ENCODE assay signal across 2 cellular contexts in the genomic region with DNA sequence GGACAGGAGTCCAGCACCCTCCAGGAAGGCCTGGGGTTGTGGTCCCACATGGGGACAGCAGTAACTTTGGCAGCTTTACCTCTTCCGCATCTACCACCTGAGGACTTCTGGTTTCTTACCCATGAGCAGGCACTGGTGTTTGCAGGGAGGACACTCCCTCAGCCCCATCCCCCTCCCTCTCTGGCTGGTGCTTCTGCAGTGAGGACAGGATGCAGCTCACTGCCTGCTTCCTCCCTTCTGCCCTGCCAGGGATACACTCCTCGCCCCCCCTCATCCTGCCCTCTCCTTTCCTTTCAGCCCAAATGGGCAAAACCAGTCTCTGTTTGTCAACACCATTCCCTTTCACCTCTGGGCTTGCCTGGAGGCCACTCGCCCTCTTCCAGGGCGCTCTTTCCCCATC.
TF ChIP-seq lines count a peak whose summit lies in the region.

No MANE protein-coding gene starts in this region.

TF ChIP-seq in SK-N-SH treated with all-trans-retinoic acid at 6 μM for 48 hours, 23 proteins besides CTCF, POLR2A, EP300 and RAD21 (continued from another document):
- TF ChIP-seq PPARA (CRISPR knock-in tag; IDR thresholded peaks at IDR 0.05; ENCODE audit: borderline replicate concordance) (no peak), ZNF8 (CRISPR knock-in tag; IDR thresholded peaks at IDR 0.05) (no peak), RARB (CRISPR knock-in tag; IDR thresholded peaks at IDR 0.05) (no peak), ZFP3 (CRISPR knock-in tag; IDR thresholded peaks at IDR 0.05) (no peak), GLIS3 (CRISPR knock-in tag; IDR thresholded peaks at IDR 0.05) (no peak), ESRRG (CRISPR knock-in tag; IDR thresholded peaks at IDR 0.05) (no peak), CSDC2 (CRISPR knock-in tag; IDR thresholded peaks at IDR 0.05) (no peak), ZNF565 (CRISPR knock-in tag; conservative IDR thresholded peaks at IDR 0.05; ENCODE audit: low read depth) (no peak), ZFP30 (CRISPR knock-in tag; IDR thresholded peaks at IDR 0.05) (no peak), ISL1 (CRISPR knock-in tag; IDR thresholded peaks at IDR 0.05) (no peak), SNAI2 (CRISPR knock-in tag; IDR thresholded peaks at IDR 0.05) (no peak), TCF4 (CRISPR knock-in tag; IDR thresholded peaks at IDR 0.05; ENCODE audit: borderline replicate concordance) (no peak)
- TF ChIP-seq, protein P1, sequence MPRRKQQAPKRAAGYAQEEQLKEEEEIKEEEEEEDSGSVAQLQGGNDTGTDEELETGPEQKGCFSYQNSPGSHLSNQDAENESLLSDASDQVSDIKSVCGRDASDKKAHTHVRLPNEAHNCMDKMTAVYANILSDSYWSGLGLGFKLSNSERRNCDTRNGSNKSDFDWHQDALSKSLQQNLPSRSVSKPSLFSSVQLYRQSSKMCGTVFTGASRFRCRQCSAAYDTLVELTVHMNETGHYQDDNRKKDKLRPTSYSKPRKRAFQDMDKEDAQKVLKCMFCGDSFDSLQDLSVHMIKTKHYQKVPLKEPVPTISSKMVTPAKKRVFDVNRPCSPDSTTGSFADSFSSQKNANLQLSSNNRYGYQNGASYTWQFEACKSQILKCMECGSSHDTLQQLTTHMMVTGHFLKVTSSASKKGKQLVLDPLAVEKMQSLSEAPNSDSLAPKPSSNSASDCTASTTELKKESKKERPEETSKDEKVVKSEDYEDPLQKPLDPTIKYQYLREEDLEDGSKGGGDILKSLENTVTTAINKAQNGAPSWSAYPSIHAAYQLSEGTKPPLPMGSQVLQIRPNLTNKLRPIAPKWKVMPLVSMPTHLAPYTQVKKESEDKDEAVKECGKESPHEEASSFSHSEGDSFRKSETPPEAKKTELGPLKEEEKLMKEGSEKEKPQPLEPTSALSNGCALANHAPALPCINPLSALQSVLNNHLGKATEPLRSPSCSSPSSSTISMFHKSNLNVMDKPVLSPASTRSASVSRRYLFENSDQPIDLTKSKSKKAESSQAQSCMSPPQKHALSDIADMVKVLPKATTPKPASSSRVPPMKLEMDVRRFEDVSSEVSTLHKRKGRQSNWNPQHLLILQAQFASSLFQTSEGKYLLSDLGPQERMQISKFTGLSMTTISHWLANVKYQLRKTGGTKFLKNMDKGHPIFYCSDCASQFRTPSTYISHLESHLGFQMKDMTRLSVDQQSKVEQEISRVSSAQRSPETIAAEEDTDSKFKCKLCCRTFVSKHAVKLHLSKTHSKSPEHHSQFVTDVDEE (CRISPR knock-in tag; IDR thresholded peaks at IDR 0.05): no peak
- TF ChIP-seq, protein P2, sequence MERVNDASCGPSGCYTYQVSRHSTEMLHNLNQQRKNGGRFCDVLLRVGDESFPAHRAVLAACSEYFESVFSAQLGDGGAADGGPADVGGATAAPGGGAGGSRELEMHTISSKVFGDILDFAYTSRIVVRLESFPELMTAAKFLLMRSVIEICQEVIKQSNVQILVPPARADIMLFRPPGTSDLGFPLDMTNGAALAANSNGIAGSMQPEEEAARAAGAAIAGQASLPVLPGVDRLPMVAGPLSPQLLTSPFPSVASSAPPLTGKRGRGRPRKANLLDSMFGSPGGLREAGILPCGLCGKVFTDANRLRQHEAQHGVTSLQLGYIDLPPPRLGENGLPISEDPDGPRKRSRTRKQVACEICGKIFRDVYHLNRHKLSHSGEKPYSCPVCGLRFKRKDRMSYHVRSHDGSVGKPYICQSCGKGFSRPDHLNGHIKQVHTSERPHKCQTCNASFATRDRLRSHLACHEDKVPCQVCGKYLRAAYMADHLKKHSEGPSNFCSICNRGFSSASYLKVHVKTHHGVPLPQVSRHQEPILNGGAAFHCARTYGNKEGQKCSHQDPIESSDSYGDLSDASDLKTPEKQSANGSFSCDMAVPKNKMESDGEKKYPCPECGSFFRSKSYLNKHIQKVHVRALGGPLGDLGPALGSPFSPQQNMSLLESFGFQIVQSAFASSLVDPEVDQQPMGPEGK (CRISPR knock-in tag; IDR thresholded peaks at IDR 0.05; ENCODE audit: borderline replicate concordance): no peak
TF ChIP-seq in SK-N-SH treated with all-trans-retinoic acid at 6 μM for 48 hours: peak in this region for 0.

TF ChIP-seq in SK-N-SH, 30 proteins besides CTCF, POLR2A, EP300 and RAD21 (continued from another document):
- TF ChIP-seq, protein P3, sequence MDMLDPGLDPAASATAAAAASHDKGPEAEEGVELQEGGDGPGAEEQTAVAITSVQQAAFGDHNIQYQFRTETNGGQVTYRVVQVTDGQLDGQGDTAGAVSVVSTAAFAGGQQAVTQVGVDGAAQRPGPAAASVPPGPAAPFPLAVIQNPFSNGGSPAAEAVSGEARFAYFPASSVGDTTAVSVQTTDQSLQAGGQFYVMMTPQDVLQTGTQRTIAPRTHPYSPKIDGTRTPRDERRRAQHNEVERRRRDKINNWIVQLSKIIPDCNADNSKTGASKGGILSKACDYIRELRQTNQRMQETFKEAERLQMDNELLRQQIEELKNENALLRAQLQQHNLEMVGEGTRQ (IDR thresholded peaks at IDR 0.05; ENCODE audit: borderline replicate concordance, low read depth, low read length): no peak
- no peak for TF ChIP-seq JUND (IDR thresholded peaks at IDR 0.05)
- TF ChIP-seq GABPA (IDR thresholded peaks at IDR 0.05; ENCODE audit: low read depth): no peak
- TF ChIP-seq, protein P4, sequence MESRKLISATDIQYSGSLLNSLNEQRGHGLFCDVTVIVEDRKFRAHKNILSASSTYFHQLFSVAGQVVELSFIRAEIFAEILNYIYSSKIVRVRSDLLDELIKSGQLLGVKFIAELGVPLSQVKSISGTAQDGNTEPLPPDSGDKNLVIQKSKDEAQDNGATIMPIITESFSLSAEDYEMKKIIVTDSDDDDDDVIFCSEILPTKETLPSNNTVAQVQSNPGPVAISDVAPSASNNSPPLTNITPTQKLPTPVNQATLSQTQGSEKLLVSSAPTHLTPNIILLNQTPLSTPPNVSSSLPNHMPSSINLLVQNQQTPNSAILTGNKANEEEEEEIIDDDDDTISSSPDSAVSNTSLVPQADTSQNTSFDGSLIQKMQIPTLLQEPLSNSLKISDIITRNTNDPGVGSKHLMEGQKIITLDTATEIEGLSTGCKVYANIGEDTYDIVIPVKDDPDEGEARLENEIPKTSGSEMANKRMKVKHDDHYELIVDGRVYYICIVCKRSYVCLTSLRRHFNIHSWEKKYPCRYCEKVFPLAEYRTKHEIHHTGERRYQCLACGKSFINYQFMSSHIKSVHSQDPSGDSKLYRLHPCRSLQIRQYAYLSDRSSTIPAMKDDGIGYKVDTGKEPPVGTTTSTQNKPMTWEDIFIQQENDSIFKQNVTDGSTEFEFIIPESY (IDR thresholded peaks at IDR 0.05; ENCODE audit: borderline replicate concordance, low read depth): no peak
- no peak for TF ChIP-seq FOSL2 (IDR thresholded peaks at IDR 0.05; ENCODE audit: borderline replicate concordance, low read depth)
